In genomic region chr12:66048843-66049537, GRCh38 we compare ENCODE assay signal across 1 cellular context.
TF ChIP-seq lines count a peak whose summit lies in the region.

No MANE protein-coding gene starts in this region.

TF ChIP-seq in endothelial cell of umbilical vein, 7 proteins besides CTCF, POLR2A, EP300 and RAD21:
- no peak for TF ChIP-seq MAX (IDR thresholded peaks at IDR 0.05; ENCODE audit: insufficient read depth, insufficient read length)
- no peak for TF ChIP-seq FOS (IDR thresholded peaks at IDR 0.05; ENCODE audit: borderline replicate concordance, insufficient read depth, low read length)
- TF ChIP-seq GATA2 (IDR thresholded peaks at IDR 0.05; ENCODE audit: insufficient read depth, insufficient read length, low read depth, low read length): no peak
- no peak for TF ChIP-seq POLR2AphosphoS5 (IDR thresholded peaks at IDR 0.05; ENCODE audit: insufficient read depth, low read depth, low read length)
- no peak for TF ChIP-seq JUN (IDR thresholded peaks at IDR 0.05; ENCODE audit: borderline replicate concordance, insufficient read depth, insufficient read length, low read depth)
- no peak for TF ChIP-seq MYC (IDR thresholded peaks at IDR 0.05; ENCODE audit: low read depth, low read length)
